1 cellular context compared by ENCODE assay signal in the genomic region with DNA sequence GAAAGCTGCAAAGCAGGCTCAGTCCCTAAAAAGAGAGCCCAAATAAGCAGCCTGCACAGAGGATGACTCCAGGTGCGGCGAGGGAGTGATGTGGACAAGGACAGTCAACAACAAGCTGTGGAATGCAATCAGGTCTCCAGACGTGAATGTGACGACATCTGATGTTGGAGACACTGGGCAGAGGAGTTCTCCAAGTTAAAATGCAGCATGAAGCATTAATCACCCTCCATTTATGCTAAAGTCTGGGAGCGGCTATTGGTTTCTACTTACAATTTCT.
TF ChIP-seq lines count a peak whose summit lies in the region.

No MANE protein-coding gene starts in this region.

TF ChIP-seq in GM23338, 12 proteins besides CTCF, POLR2A, EP300 and RAD21 (continued from another document):
- TF ChIP-seq, protein P1, sequence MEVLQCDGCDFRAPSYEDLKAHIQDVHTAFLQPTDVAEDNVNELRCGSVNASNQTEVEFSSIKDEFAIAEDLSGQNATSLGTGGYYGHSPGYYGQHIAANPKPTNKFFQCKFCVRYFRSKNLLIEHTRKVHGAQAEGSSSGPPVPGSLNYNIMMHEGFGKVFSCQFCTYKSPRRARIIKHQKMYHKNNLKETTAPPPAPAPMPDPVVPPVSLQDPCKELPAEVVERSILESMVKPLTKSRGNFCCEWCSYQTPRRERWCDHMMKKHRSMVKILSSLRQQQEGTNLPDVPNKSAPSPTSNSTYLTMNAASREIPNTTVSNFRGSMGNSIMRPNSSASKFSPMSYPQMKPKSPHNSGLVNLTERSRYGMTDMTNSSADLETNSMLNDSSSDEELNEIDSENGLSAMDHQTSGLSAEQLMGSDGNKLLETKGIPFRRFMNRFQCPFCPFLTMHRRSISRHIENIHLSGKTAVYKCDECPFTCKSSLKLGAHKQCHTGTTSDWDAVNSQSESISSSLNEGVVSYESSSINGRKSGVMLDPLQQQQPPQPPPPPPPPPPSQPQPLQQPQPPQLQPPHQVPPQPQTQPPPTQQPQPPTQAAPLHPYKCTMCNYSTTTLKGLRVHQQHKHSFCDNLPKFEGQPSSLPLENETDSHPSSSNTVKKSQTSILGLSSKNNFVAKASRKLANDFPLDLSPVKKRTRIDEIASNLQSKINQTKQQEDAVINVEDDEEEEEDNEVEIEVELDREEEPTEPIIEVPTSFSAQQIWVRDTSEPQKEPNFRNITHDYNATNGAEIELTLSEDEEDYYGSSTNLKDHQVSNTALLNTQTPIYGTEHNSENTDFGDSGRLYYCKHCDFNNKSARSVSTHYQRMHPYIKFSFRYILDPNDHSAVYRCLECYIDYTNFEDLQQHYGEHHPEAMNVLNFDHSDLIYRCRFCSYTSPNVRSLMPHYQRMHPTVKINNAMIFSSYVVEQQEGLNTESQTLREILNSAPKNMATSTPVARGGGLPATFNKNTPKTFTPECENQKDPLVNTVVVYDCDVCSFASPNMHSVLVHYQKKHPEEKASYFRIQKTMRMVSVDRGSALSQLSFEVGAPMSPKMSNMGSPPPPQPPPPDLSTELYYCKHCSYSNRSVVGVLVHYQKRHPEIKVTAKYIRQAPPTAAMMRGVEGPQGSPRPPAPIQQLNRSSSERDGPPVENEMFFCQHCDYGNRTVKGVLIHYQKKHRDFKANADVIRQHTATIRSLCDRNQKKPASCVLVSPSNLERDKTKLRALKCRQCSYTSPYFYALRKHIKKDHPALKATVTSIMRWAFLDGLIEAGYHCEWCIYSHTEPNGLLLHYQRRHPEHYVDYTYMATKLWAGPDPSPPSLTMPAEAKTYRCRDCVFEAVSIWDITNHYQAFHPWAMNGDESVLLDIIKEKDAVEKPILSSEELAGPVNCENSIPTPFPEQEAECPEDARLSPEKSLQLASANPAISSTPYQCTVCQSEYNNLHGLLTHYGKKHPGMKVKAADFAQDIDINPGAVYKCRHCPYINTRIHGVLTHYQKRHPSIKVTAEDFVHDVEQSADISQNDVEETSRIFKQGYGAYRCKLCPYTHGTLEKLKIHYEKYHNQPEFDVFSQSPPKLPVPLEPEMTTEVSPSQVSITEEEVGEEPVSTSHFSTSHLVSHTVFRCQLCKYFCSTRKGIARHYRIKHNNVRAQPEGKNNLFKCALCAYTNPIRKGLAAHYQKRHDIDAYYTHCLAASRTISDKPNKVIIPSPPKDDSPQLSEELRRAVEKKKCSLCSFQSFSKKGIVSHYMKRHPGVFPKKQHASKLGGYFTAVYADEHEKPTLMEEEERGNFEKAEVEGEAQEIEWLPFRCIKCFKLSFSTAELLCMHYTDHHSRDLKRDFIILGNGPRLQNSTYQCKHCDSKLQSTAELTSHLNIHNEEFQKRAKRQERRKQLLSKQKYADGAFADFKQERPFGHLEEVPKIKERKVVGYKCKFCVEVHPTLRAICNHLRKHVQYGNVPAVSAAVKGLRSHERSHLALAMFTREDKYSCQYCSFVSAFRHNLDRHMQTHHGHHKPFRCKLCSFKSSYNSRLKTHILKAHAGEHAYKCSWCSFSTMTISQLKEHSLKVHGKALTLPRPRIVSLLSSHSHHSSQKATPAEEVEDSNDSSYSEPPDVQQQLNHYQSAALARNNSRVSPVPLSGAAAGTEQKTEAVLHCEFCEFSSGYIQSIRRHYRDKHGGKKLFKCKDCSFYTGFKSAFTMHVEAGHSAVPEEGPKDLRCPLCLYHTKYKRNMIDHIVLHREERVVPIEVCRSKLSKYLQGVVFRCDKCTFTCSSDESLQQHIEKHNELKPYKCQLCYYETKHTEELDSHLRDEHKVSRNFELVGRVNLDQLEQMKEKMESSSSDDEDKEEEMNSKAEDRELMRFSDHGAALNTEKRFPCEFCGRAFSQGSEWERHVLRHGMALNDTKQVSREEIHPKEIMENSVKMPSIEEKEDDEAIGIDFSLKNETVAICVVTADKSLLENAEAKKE (CRISPR knock-in tag; IDR thresholded peaks at IDR 0.05) = no peak
- no peak for TF ChIP-seq NANOG (IDR thresholded peaks at IDR 0.05; ENCODE audit: borderline replicate concordance)
- no peak for TF ChIP-seq JUNB (IDR thresholded peaks at IDR 0.05; ENCODE audit: unreplicated experiment)
- TF ChIP-seq STAT1 (IDR thresholded peaks at IDR 0.05; ENCODE audit: unreplicated experiment) = no peak
- no peak for TF ChIP-seq ZNF331 (CRISPR knock-in tag; IDR thresholded peaks at IDR 0.05; ENCODE audit: low read depth)
- TF ChIP-seq CREB1 (CRISPR knock-in tag; IDR thresholded peaks at IDR 0.05; ENCODE audit: low read depth) = no peak
- TF ChIP-seq EZH2 (IDR thresholded peaks at IDR 0.05; ENCODE audit: low read depth, unreplicated experiment) = no peak
- no peak for TF ChIP-seq EZH2phosphoT487 (IDR thresholded peaks at IDR 0.05; ENCODE audit: unreplicated experiment)
- no peak for TF ChIP-seq ZNF114 (CRISPR knock-in tag; IDR thresholded peaks at IDR 0.05)
- TF ChIP-seq, protein P2, sequence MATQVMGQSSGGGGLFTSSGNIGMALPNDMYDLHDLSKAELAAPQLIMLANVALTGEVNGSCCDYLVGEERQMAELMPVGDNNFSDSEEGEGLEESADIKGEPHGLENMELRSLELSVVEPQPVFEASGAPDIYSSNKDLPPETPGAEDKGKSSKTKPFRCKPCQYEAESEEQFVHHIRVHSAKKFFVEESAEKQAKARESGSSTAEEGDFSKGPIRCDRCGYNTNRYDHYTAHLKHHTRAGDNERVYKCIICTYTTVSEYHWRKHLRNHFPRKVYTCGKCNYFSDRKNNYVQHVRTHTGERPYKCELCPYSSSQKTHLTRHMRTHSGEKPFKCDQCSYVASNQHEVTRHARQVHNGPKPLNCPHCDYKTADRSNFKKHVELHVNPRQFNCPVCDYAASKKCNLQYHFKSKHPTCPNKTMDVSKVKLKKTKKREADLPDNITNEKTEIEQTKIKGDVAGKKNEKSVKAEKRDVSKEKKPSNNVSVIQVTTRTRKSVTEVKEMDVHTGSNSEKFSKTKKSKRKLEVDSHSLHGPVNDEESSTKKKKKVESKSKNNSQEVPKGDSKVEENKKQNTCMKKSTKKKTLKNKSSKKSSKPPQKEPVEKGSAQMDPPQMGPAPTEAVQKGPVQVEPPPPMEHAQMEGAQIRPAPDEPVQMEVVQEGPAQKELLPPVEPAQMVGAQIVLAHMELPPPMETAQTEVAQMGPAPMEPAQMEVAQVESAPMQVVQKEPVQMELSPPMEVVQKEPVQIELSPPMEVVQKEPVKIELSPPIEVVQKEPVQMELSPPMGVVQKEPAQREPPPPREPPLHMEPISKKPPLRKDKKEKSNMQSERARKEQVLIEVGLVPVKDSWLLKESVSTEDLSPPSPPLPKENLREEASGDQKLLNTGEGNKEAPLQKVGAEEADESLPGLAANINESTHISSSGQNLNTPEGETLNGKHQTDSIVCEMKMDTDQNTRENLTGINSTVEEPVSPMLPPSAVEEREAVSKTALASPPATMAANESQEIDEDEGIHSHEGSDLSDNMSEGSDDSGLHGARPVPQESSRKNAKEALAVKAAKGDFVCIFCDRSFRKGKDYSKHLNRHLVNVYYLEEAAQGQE (IDR thresholded peaks at IDR 0.05; ENCODE audit: unreplicated experiment) = no peak
- TF ChIP-seq POLR2AphosphoS5 (IDR thresholded peaks at IDR 0.05; ENCODE audit: low read depth) = no peak
